Comparison of ENCODE assay signal across 10 cellular contexts in the genomic region with DNA sequence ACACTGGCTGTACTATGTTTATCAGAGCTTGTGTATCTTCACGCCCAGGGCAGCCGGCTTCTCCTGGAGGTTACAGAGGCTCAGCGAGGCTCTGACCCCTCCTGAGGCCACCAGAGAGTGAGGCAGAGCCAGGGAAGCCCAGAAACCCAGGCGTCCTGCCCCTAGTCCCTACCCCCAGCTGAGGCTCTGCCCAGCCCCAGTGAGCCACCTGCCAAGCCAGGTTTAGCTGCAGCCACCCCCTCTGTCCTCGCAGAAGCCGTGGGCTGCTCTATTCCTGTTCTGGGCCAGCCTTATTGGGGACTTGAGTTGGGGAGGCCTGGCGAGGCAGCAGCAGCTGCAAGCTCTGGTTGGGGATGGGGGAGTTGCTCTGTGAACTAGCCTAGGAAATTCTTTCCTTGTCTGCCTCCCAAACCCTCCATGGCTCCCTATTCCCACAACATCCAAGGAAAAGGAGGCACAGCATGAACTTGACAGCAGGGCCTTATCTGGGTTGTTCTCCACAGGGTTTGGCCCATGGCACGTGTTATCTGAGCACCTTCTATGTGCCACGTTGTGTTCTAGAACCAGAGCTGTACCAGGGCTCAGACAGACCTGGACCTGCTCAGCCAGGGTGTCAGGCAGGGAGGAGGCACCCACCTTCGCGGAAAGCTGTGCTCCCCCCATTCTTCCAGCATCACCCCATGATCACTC. TPM values are rescaled to one million over a fixed set of nuclear protein-coding genes. Genes with fewer than 3 reads are reported as not detected.
A peak's percentile ranks its signal among the peaks of the same experiment; 100 is the strongest.
DNase-seq lines count a peak whose midpoint lies in the region; ATAC-seq, FAIRE-seq and TF ChIP-seq lines count a peak whose summit lies in the region.
"Not testable (repeated sequence)": the region's sequence is repeated elsewhere in the genome, so short reads cannot be mapped to it uniquely, and the experiment has no call there.
"Had no signal": no experiment of that assay in that cellular context is flagged by ENCODE, and none has a peak within 500 bp of the region (broad histone marks: within the 10 kb centered on the region; RNA-seq: fewer than 3 reads in every experiment).

No MANE protein-coding gene starts in this region.

- not testable (repeated sequence) for BruUV-seq in GM12878 (replicated peaks; lab: Mats Ljungman, UMichigan)

- not testable (repeated sequence) for H2BK20ac ChIP-seq in H1 (ENCODE audit: low read length)

- SMC1A ChIA-PET in GM12878 (lab: Charles Lee; ENCODE audit: uncharacterized antibody, unreplicated experiment): not testable (repeated sequence)

- H3K4me1 ChIP-seq in GM12878 (ENCODE audit: control insufficient read depth, insufficient read depth, low read length); H1 (replicated peaks in 1 of 4; ENCODE audit: control insufficient read depth in 3 of 4, insufficient read depth in 4 of 4, low read length in 3 of 4): not testable (repeated sequence)
- H3K4me1 ChIP-seq in spleen: peaks cover 0 to 20% (median 14%) of the 10 kb centered on the region in 6 donors

- ATAC-seq in GM12878: not testable (repeated sequence)

- H4K8ac ChIP-seq in H1 (ENCODE audit: extremely low read depth, insufficient read depth, low read length): not testable (repeated sequence)

- H2BK15ac ChIP-seq in H1 (ENCODE audit: low read length): not testable (repeated sequence)

- intact Hi-C loops in GM12878 (cut with micrococcal nuclease; ENCODE audit: unreplicated experiment): not testable (repeated sequence)
- intact Hi-C loops in posterior cingulate gyrus (cut with DNase I): loop anchor here (5.0 to 10.0 kb wide), 2 partner anchors 45 to 192 kb away; no protein-coding TSS in a partner anchor
- intact Hi-C loops in spleen (cut with DNase I; ENCODE audit: low total_unique reads): loop anchor here (10.0 kb wide), 1 partner anchor 125 kb away; no protein-coding TSS in a partner anchor

- in situ Hi-C loops in GM12878 (cut with MboI): loop anchor here (5.0 to 25.0 kb wide), 6 partner anchors 45 to 1167 kb away; a partner anchor contains a TSS

- not testable (repeated sequence) for H3K27ac ChIP-seq in GM12878 (ENCODE audit: control insufficient read depth, insufficient read depth); H1 (ENCODE audit: low read depth, low read length); spleen

- H2AK5ac ChIP-seq in H1 (ENCODE audit: low read depth, low read length): not testable (repeated sequence)

- H4K5ac ChIP-seq in H1 (ENCODE audit: insufficient read length, low read depth, low read length): not testable (repeated sequence)

- not testable (repeated sequence) for H3K4me3 ChIP-seq in GM12878; H1 (ENCODE audit: extremely low read depth in 1 of 4, insufficient read depth in 2 of 4, low read depth in 3 of 4, low read length in 4 of 4); spleen

- H3K14ac ChIP-seq in H1 (ENCODE audit: insufficient read length): not testable (repeated sequence)

- not testable (repeated sequence) for TF ChIP-seq RAD21 in GM12878 (IDR thresholded peaks at IDR 0.05; ENCODE audit: insufficient read depth, low read depth, low read length); H1 (IDR thresholded peaks at IDR 0.05 in 1 of 2, conservative IDR thresholded peaks at IDR 0.05 in 1 of 2; ENCODE audit: low read depth in 2 of 2, low read length in 2 of 2)

- POLR2A ChIA-PET in GM12878 (lab: Charles Lee); H1 (lab: Charles Lee; ENCODE audit: partially characterized antibody): not testable (repeated sequence)

- not testable (repeated sequence) for H2BK5ac ChIP-seq in H1 (ENCODE audit: low read depth, low read length)

- not testable (repeated sequence) for H3K9me3 ChIP-seq in GM12878 (replicated peaks; ENCODE audit: control insufficient read depth, insufficient read depth, low read length); spleen
- peaks cover 0 to 11% of the 10 kb centered on the region in 2 experiments; a peak in 1 of 4 replicates for H3K9me3 ChIP-seq in H1 (ENCODE audit: insufficient read depth in 2 of 2, low read depth in 1 of 2, low read length in 1 of 2)

- not testable (repeated sequence) for H4K20me1 ChIP-seq in GM12878 (ENCODE audit: control insufficient read depth, insufficient read depth); H1 (replicated peaks in 1 of 2; ENCODE audit: control insufficient read depth in 1 of 2, insufficient read depth in 2 of 2, low read length in 2 of 2)

- H3K9ac ChIP-seq in GM12878 (ENCODE audit: control insufficient read depth, insufficient read depth, low read length); H1 (replicated peaks in 1 of 4; ENCODE audit: extremely low read depth in 1 of 4, low read depth in 3 of 4, low read length in 3 of 4): not testable (repeated sequence)

- RAD21 ChIA-PET in GM12878 (lab: Charles Lee; ENCODE audit: unreplicated experiment): not testable (repeated sequence)

- not testable (repeated sequence) for H3K79me1 ChIP-seq in H1 (ENCODE audit: low read depth, low read length)

- not testable (repeated sequence) for H3K23me2 ChIP-seq in H1 (ENCODE audit: low read depth, low read length)

- H2BK12ac ChIP-seq in H1 (ENCODE audit: low read depth, low read length): 0 out of 2 replicates have a peak overlapping the region, but pooled peaks have one; percentile 39

- peak; percentile 74 for FAIRE-seq in HTR-8/SVneo (lab: Jason Lieb, UNC)
- not testable (repeated sequence) for FAIRE-seq in GM12878 (lab: Jason Lieb, UNC); H1 (lab: Jason Lieb, UNC)

- not testable (repeated sequence) for H4K91ac ChIP-seq in H1 (replicated peaks; ENCODE audit: insufficient read length, low read length)

- H3K23ac ChIP-seq in H1 (ENCODE audit: insufficient read length): not testable (repeated sequence)

- H3K4me2 ChIP-seq in GM12878 (ENCODE audit: control insufficient read depth, insufficient read depth); H1 (ENCODE audit: insufficient read depth in 1 of 2, low read depth in 2 of 2, low read length in 2 of 2): not testable (repeated sequence)

- TF ChIP-seq POLR2A in GM12878 (IDR thresholded peaks at IDR 0.05; ENCODE audit: low read depth, low read length); H1 (IDR thresholded peaks at IDR 0.05; ENCODE audit: control extremely low read depth in 1 of 2, low read depth in 2 of 2, low read length in 2 of 2); spleen (IDR thresholded peaks at IDR 0.05): not testable (repeated sequence)

- not testable (repeated sequence) for TF ChIP-seq EP300 in GM12878 (IDR thresholded peaks at IDR 0.05; ENCODE audit: borderline replicate concordance in 1 of 2, control insufficient read depth in 1 of 2, low read depth in 2 of 2, low read length in 2 of 2); H1 (IDR thresholded peaks at IDR 0.05; ENCODE audit: borderline replicate concordance in 1 of 2, low read depth in 2 of 2, low read length in 2 of 2)

- not testable (repeated sequence) for H3K18ac ChIP-seq in H1 (ENCODE audit: extremely low read depth, low read length)

- DNase-seq in HTR-8/SVneo (ENCODE audit: insufficient read length, low spot score); GM12878 (ENCODE audit: low read depth, low spot score); H1 (ENCODE audit: low read depth in 1 of 2, low spot score in 2 of 2): not testable (repeated sequence)
- DNase-seq in myocyte (ENCODE audit: low read depth) (peak; percentile 68), posterior cingulate gyrus (peak in 6 of 10 donors; percentile 13 to 90 (median 73)), spleen (peak; percentile 66)

- CTCF ChIA-PET in GM12878 (lab: Yijun Ruan, JAX) (interaction anchor here (0.9 to 1.5 kb wide), 2 partner anchors 40 to 54 kb away, joined by 4 to 5 read pairs; no protein-coding TSS in a partner anchor), H1 (lab: Charles Lee; ENCODE audit: partially characterized antibody) (interaction anchor here (1.2 to 1.5 kb wide), 2 partner anchors 51 to 56 kb away, joined by 3 to 4 read pairs; no protein-coding TSS in a partner anchor)

- not testable (repeated sequence) for H3K56ac ChIP-seq in H1 (replicated peaks; ENCODE audit: insufficient read length, low read depth, low read length)

- not testable (repeated sequence) for H2BK120ac ChIP-seq in H1 (replicated peaks; ENCODE audit: low read depth, low read length)

- not testable (repeated sequence) for H3K79me2 ChIP-seq in GM12878 (ENCODE audit: control insufficient read depth, insufficient read depth, low read length); H1 (ENCODE audit: control insufficient read depth in 1 of 2, insufficient read depth in 2 of 2, low read length in 2 of 2)

- H3K27me3 ChIP-seq in GM12878 (replicated peaks in 1 of 2; ENCODE audit: control insufficient read depth in 2 of 2, insufficient read depth in 2 of 2, low read length in 1 of 2); spleen (replicated peaks in 1 of 7): not testable (repeated sequence)
- peaks cover 0 to 12% (median 5%) of the 10 kb centered on the region in 4 experiments; a peak in 3 of 7 replicates for H3K27me3 ChIP-seq in H1 (replicated peaks in 1 of 4; ENCODE audit: control insufficient read depth in 3 of 4, extremely low read depth in 1 of 4, insufficient read depth in 3 of 4, low read length in 3 of 4)

- not testable (repeated sequence) for TF ChIP-seq CTCF in GM12878 (IDR thresholded peaks at IDR 0.05 in 2 of 3, conservative IDR thresholded peaks at IDR 0.05 in 1 of 3; ENCODE audit: control insufficient read depth in 2 of 3, extremely low read depth in 1 of 3, insufficient read depth in 1 of 3, low read depth in 3 of 3, low read length in 3 of 3); H1 (IDR thresholded peaks at IDR 0.05; ENCODE audit: control extremely low read depth in 1 of 3, insufficient read depth in 1 of 3, low read depth in 1 of 3, low read length in 3 of 3); spleen (IDR thresholded peaks at IDR 0.05 in 8 of 11, conservative IDR thresholded peaks at IDR 0.05 in 3 of 11)

- not testable (repeated sequence) for H3K36me3 ChIP-seq in GM12878 (ENCODE audit: control insufficient read depth in 2 of 2, insufficient read depth in 2 of 2, low read length in 1 of 2); H1 (ENCODE audit: control insufficient read depth in 2 of 4, insufficient read depth in 4 of 4, low read length in 3 of 4); spleen

- H3K4ac ChIP-seq in H1 (replicated peaks; ENCODE audit: insufficient read length, low read depth, low read length): not testable (repeated sequence)

- not testable (repeated sequence) for H2AFZ ChIP-seq in GM12878 (ENCODE audit: control insufficient read depth, low read depth, low read length); H1 (ENCODE audit: low read length)

- WGBS in GM12878 (ENCODE audit: insufficient coverage, insufficient replicate concordance, low lambda C conversion rate, missing lambda C conversion rate): 12% methylated on average over 11 of the region's 11 CpGs
- WGBS in H1 (ENCODE audit: extremely low coverage in 1 of 2, insufficient coverage in 1 of 2, insufficient read length in 1 of 2, insufficient replicate concordance in 2 of 2, low coverage in 1 of 2, low lambda C conversion rate in 2 of 2, missing lambda C conversion rate in 1 of 2), 2 experiments: 79% methylated on average over 11 of the region's 11 CpGs; no CpG with 5 or more reads in 1 of the 2 experiments
- 67 to 80% (median 79%) methylated on average over 11 of the region's 11 CpGs for WGBS in spleen, 5 donors

RNA-seq across cellular contexts. Expression of a gene that starts 35.3 kb away (rescaled TPM):
- 13.7 and 15.8 TPM in 2 replicates for total RNA-seq in GM12878 (2013; cell fraction: nucleolus; rRNA removed)
- 14.4 and 15.0 TPM in 2 replicates for total RNA-seq in GM12878 (2014; rRNA removed)
- total RNA-seq in GM12878 (2014; rRNA removed; fragmentation: Illumina TruSeq; extraction: Trizol): 8.6 and 10.0 TPM in 2 replicates
- 38.6 and 39.4 TPM in 2 replicates for total RNA-seq in GM12878 (2021)
- polyA plus RNA-seq in GM12878 (2011; ENCODE audit: low read depth): 8.9 TPM
- 13.3 and 16.6 TPM in 2 replicates for polyA plus RNA-seq in GM12878 (2011; rRNA removed)
- 32.9 and 36.4 TPM in 2 replicates for polyA plus RNA-seq in GM12878 (2011; cell fraction: cytosol; rRNA removed)
- polyA plus RNA-seq in GM12878 (2011; cell fraction: nucleus; rRNA removed): 28.3 and 35.6 TPM in 2 replicates
- polyA plus RNA-seq in GM12878 (2012): 19.0 and 25.3 TPM in 2 replicates
- polyA plus RNA-seq in GM12878 (2014; fragmentation: Illumina TruSeq; extraction: Trizol): 6.3 and 20.6 TPM in 2 replicates
- 1 to 10 TPM in 1 of 2 experiments, under 1 TPM in 1; 0.71 to 3.8 TPM for polyA plus RNA-seq in GM12878 (2014; fragmentation: Nextera tagmentation; extraction: Ambion mirVana)
- 30.4 and 33.1 TPM in 2 replicates for polyA plus RNA-seq in GM12878 (2014; rRNA removed)
- polyA plus RNA-seq in GM12878 (2016; fragmentation: Nextera tagmentation; extraction: Ambion mirVana): 10 to 100 TPM; 37.1 to 38.6 TPM
- 12.9 and 18.6 TPM in 2 replicates for polyA minus RNA-seq in GM12878 (2011; rRNA and poly(A)+ RNA removed)
- polyA minus RNA-seq in GM12878 (2011; cell fraction: cytosol; rRNA and poly(A)+ RNA removed): 10.0 and 15.5 TPM in 2 replicates
- 7.3 and 13.4 TPM in 2 replicates for polyA minus RNA-seq in GM12878 (2011; cell fraction: nucleus; rRNA and poly(A)+ RNA removed)
- total RNA-seq in H1 (2021; fragmentation: NEBNext Ultra II Directional; extraction: Animal tissue kit (Norgen Biotek cat#: 25700)): 32.4 and 33.5 TPM in 2 replicates
- polyA plus RNA-seq in H1 (2011; rRNA removed): 16.9 and 24.3 TPM in 2 replicates
- 15.7 TPM for polyA plus RNA-seq in H1 (2011; cell fraction: cytosol; rRNA removed)
- 17.8 TPM for polyA plus RNA-seq in H1 (2011; cell fraction: nucleus; rRNA removed)
- polyA plus RNA-seq in H1 (2012, experiment 1 of 2): 17.6 to 31.6 TPM (median 28.7 TPM) in 4 replicates
- polyA plus RNA-seq in H1 (2012, experiment 2 of 2): 29.4 TPM
- polyA plus RNA-seq in H1 (2013, experiment 1 of 2): 19.3 TPM
- 20.9 TPM for polyA plus RNA-seq in H1 (2013, experiment 2 of 2)
- 8.4 and 10.1 TPM in 2 replicates for polyA minus RNA-seq in H1 (2011; rRNA and poly(A)+ RNA removed)
- 8.6 TPM for polyA minus RNA-seq in H1 (2011; cell fraction: cytosol; rRNA and poly(A)+ RNA removed)
- polyA minus RNA-seq in H1 (2011; cell fraction: nucleus; rRNA and poly(A)+ RNA removed): 13.8 TPM
- 23.2 and 25.8 TPM in 2 replicates for total RNA-seq in myocyte
- 66.4 TPM for polyA plus RNA-seq in myocyte (2012)
- total RNA-seq in spleen: 100 to 1,000 TPM in 2 of 7 donors, 10 to 100 TPM in 5; 44.3 to 121 (median 83.6) TPM
- polyA plus RNA-seq in spleen: 10 to 100 TPM; 31.7 to 54.6 (median 46.3) TPM

RNA-seq across cellular contexts. Expression of a gene that starts 56.3 kb away (rescaled TPM):
- not detected in 2 replicates for total RNA-seq in GM12878 (2013; cell fraction: nucleolus; rRNA removed)
- total RNA-seq in GM12878 (2014; rRNA removed) (0.11 and 0.17 TPM in 2 replicates), GM12878 (2014; rRNA removed; fragmentation: Illumina TruSeq; extraction: Trizol) (0.05 and 0.09 TPM in 2 replicates), GM12878 (2021) (0.21 and 0.32 TPM in 2 replicates), myocyte (14.6 and 15.4 TPM in 2 replicates), spleen (1 to 10 TPM; 1.0 to 4.8 (median 2.6) TPM)
- polyA plus RNA-seq in GM12878 (2011; ENCODE audit: low read depth): not detected
- polyA plus RNA-seq in GM12878 (2011; rRNA removed) (0.05 TPM in 1 of 2 replicates, not detected in the other), GM12878 (2014; fragmentation: Illumina TruSeq; extraction: Trizol) (0.03 and 0.04 TPM in 2 replicates), GM12878 (2014; fragmentation: Nextera tagmentation; extraction: Ambion mirVana) (not detected), GM12878 (2014; rRNA removed) (0.13 and 0.15 TPM in 2 replicates), GM12878 (2016; fragmentation: Nextera tagmentation; extraction: Ambion mirVana) (under 1 TPM in 1 of 2 experiments, not detected in 1; 0.07 TPM), H1 (2011; rRNA removed) (1.2 and 1.7 TPM in 2 replicates), spleen (under 1 TPM; 0.11 to 0.77 (median 0.12) TPM)
- 0.06 and 0.08 TPM in 2 replicates for polyA plus RNA-seq in GM12878 (2011; cell fraction: cytosol; rRNA removed)
- 0.12 and 0.15 TPM in 2 replicates for polyA plus RNA-seq in GM12878 (2011; cell fraction: nucleus; rRNA removed)
- 0.06 TPM in 1 of 2 replicates, not detected in the other for polyA plus RNA-seq in GM12878 (2012)
- 0.31 TPM in 1 of 2 replicates, not detected in the other for polyA minus RNA-seq in GM12878 (2011; rRNA and poly(A)+ RNA removed)
- polyA minus RNA-seq in GM12878 (2011; cell fraction: cytosol; rRNA and poly(A)+ RNA removed): 0.21 and 0.27 TPM in 2 replicates
- 0.19 TPM in 1 of 2 replicates, not detected in the other for polyA minus RNA-seq in GM12878 (2011; cell fraction: nucleus; rRNA and poly(A)+ RNA removed)
- total RNA-seq in H1 (2021; fragmentation: NEBNext Ultra II Directional; extraction: Animal tissue kit (Norgen Biotek cat#: 25700)): 1.3 and 1.5 TPM in 2 replicates
- 1.0 TPM for polyA plus RNA-seq in H1 (2011; cell fraction: cytosol; rRNA removed)
- 1.5 TPM for polyA plus RNA-seq in H1 (2011; cell fraction: nucleus; rRNA removed)
- polyA plus RNA-seq in H1 (2012, experiment 1 of 2): 0.59 to 0.94 TPM (median 0.86 TPM) in 4 replicates
- polyA plus RNA-seq in H1 (2012, experiment 2 of 2): 0.79 TPM
- polyA plus RNA-seq in H1 (2013, experiment 1 of 2): 0.49 TPM
- 0.39 TPM for polyA plus RNA-seq in H1 (2013, experiment 2 of 2)
- polyA minus RNA-seq in H1 (2011; rRNA and poly(A)+ RNA removed): 1.3 and 1.7 TPM in 2 replicates
- polyA minus RNA-seq in H1 (2011; cell fraction: cytosol; rRNA and poly(A)+ RNA removed): 1.2 TPM
- polyA minus RNA-seq in H1 (2011; cell fraction: nucleus; rRNA and poly(A)+ RNA removed): 2.4 TPM
- 3.7 TPM for polyA plus RNA-seq in myocyte (2012)
- total RNA-seq: RPMI7951, SJSA1 had no signal
- polyA plus RNA-seq: CD4-positive, CD25-positive, alpha-beta regulatory T cell; IgD-negative memory B cell had no signal
